ENCODE assay signal across 9 cellular contexts in genomic region chr4:127622621-127622922, GRCh38. TPM values are rescaled to one million over a fixed set of nuclear protein-coding genes. Genes with fewer than 3 reads are reported as not detected.
DNase-seq lines count a peak whose midpoint lies in the region; TF ChIP-seq lines count a peak whose summit lies in the region.
"Had no signal": no experiment of that assay in that cellular context is flagged by ENCODE, and none has a peak within 500 bp of the region (broad histone marks: within the 10 kb centered on the region; RNA-seq: fewer than 3 reads in every experiment).

No MANE protein-coding gene starts in this region.

- H4K20me1 ChIP-seq in fibroblast of lung (ENCODE audit: control insufficient read depth, extremely low read depth, insufficient read depth, low read length) (no peaks in the 10 kb centered on the region), osteoblast (ENCODE audit: insufficient read depth, low read length) (no peaks in the 10 kb centered on the region)

- DNase-seq in AG10803 (ENCODE audit: low read depth) (no peak), KBM-7 (peak; percentile 81), fibroblast of lung (ENCODE audit: low read depth in 2 of 2) (no peak), osteoblast (ENCODE audit: insufficient read length, low spot score, missing footprints) (no peak), NCI-H1092 (lab: John Stamatoyannopoulos, UW) (no peak), NCI-H774 (lab: John Stamatoyannopoulos, UW) (no peak), GM10266 (ENCODE audit: extremely low spot score) (no peak), GOT3 (lab: John Stamatoyannopoulos, UW) (no peak)
- DNase-seq: cerebellar nuclear complex had no signal

- H3K36me3 ChIP-seq in fibroblast of lung (ENCODE audit: control insufficient read depth, insufficient read depth, low read length) = no peaks in the 10 kb centered on the region
- no peaks in the 10 kb centered on the region for H3K36me3 ChIP-seq in osteoblast (ENCODE audit: insufficient read depth, low read length)

- H3K9me3 ChIP-seq in fibroblast of lung (ENCODE audit: control insufficient read depth, insufficient read depth, low read depth, low read length) (no peaks in the 10 kb centered on the region), osteoblast (ENCODE audit: low read depth, low read length) (no peaks in the 10 kb centered on the region)

- in situ Hi-C loops in KBM-7 (cut with MboI; ENCODE audit: low pct_unique_long_range_greater_than_20kb, low sequenced_read_pairs) = loop anchor here (25.0 kb wide), 1 partner anchor 115 kb away; the partner anchor contains the start of gene SLC25A31

- H3K27me3 ChIP-seq in fibroblast of lung (ENCODE audit: control insufficient read depth, insufficient read depth, low read length) (peaks cover 3% of the 10 kb centered on the region), osteoblast (ENCODE audit: insufficient read depth, low read length) (peaks cover 16% of the 10 kb centered on the region)

- H3K4me2 ChIP-seq in fibroblast of lung (ENCODE audit: extremely low read depth, insufficient read depth, low read length) (peak overlapping the region; percentile 85), osteoblast (ENCODE audit: insufficient read depth, low read length) (peak overlapping the region; percentile 90)

- no peaks in the 10 kb centered on the region for H3K4me1 ChIP-seq in fibroblast of lung (ENCODE audit: control insufficient read depth, extremely low read depth, insufficient read depth, low read length)
- peaks cover 3% of the 10 kb centered on the region for H3K4me1 ChIP-seq in osteoblast (ENCODE audit: insufficient read depth, low read length)

- H3K79me2 ChIP-seq in fibroblast of lung (ENCODE audit: control insufficient read depth, insufficient read depth, low read length) = no peaks in the 10 kb centered on the region
- H3K79me2 ChIP-seq in osteoblast (ENCODE audit: insufficient read depth, low read length) = no peaks in the 10 kb centered on the region

- H3K4me3 ChIP-seq in AG10803 (ENCODE audit: low read length) (peak overlapping the region; percentile 64), fibroblast of lung (replicated peaks in 1 of 4; ENCODE audit: control extremely low read depth in 1 of 4, insufficient read depth in 1 of 4, low read depth in 3 of 4, low read length in 4 of 4) (peak overlapping the region; percentile 23 to 85 (median 76)), osteoblast (ENCODE audit: insufficient read depth, low read length) (peak overlapping the region; percentile 86)

- H3K27ac ChIP-seq in fibroblast of lung (ENCODE audit: insufficient read depth, low read length) = no peak overlapping the region
- no peak overlapping the region for H3K27ac ChIP-seq in osteoblast (ENCODE audit: low read depth, low read length)

- H3K9ac ChIP-seq in fibroblast of lung (ENCODE audit: insufficient read depth, low read length) = no peak overlapping the region

- H2AFZ ChIP-seq in fibroblast of lung (ENCODE audit: low read length) = peak overlapping the region; percentile 92
- peak overlapping the region; percentile 97 for H2AFZ ChIP-seq in osteoblast (ENCODE audit: low read length)

- TF ChIP-seq CTCF in AG10803 (conservative IDR thresholded peaks at IDR 0.05; ENCODE audit: low read length) = no peak
- peak in 1 of 2 donors; percentile 16 for TF ChIP-seq CTCF in fibroblast of lung (conservative IDR thresholded peaks at IDR 0.05 in 1 of 2, IDR thresholded peaks at IDR 0.05 in 1 of 2; ENCODE audit: low read depth in 1 of 2, low read length in 2 of 2)
- TF ChIP-seq CTCF in osteoblast (IDR thresholded peaks at IDR 0.05; ENCODE audit: extremely low read depth, low read depth, low read length) = no peak
- TF ChIP-seq CTCF in GM10266 (IDR thresholded peaks at IDR 0.05; ENCODE audit: control insufficient read depth, insufficient read depth, low read depth, missing control alignments) = no peak

RNA-seq across cellular contexts. Expression of gene INTU, which starts 10.2 kb away (rescaled TPM):
- total RNA-seq in fibroblast of lung (9.5 and 9.6 TPM in 2 replicates), osteoblast (7.6 and 8.3 TPM in 2 replicates)
- polyA plus RNA-seq in fibroblast of lung = 2.4 and 5.6 TPM in 2 replicates
- polyA plus RNA-seq in fibroblast of lung (2012) = 1.3 and 2.5 TPM in 2 replicates
- polyA minus RNA-seq in fibroblast of lung (ENCODE audit: low replicate concordance) = 1.3 and 2.5 TPM in 2 replicates
